11 cellular contexts compared by ENCODE assay signal in genomic region chr19:51064534-51065220, GRCh38. TPM values are rescaled to one million over a fixed set of nuclear protein-coding genes. Genes with fewer than 3 reads are reported as not detected.
DNase-seq lines count a peak whose midpoint lies in the region; ATAC-seq and TF ChIP-seq lines count a peak whose summit lies in the region.
"Had no signal": no experiment of that assay in that cellular context is flagged by ENCODE, and none has a peak within 500 bp of the region (broad histone marks: within the 10 kb centered on the region; RNA-seq: fewer than 3 reads in every experiment).

TSS of gene KLK13 (minus strand) at chr19:51065092. CDS start at chr19:51065067, 25 bp downstream.

- H3K36me3 ChIP-seq in HUES48 (ENCODE audit: control insufficient read depth, insufficient read depth, low read length) = no peaks in the 10 kb centered on the region
- H3K36me3 ChIP-seq: transverse colon had no signal

- no peak within 1 kb of the TSS for H3K27ac ChIP-seq in AG04450 (ENCODE audit: low read depth, low read length)
- peak within 1 kb of the TSS; percentile 40 for H3K27ac ChIP-seq in HUES48 (ENCODE audit: low read depth, low read length)
- H3K27ac ChIP-seq: transverse colon had no signal

- peaks cover 5% of the 10 kb centered on the region; the same call in 1 of the 2 replicates for H3K9me3 ChIP-seq in AG04450 (ENCODE audit: control insufficient read depth, insufficient read depth, low read length)
- H3K9me3 ChIP-seq in HUES48 (ENCODE audit: control insufficient read depth, insufficient read depth, low read length) = no peaks in the 10 kb centered on the region
- H3K9me3 ChIP-seq: transverse colon had no signal

- H3K36me3 Mint-ChIP-seq in naive B cell = peaks cover 0 to 36% of the 10 kb centered on the region in 2 donors

- no peak within 1 kb of the TSS for H3K9ac ChIP-seq in HUES48 (ENCODE audit: low read depth, low read length)

- peak within 1 kb of the TSS in 2 of 6 donors; percentile 15 to 36 for H3K27ac Mint-ChIP-seq in naive B cell
- H3K27ac Mint-ChIP-seq: activated B cell treated with CpG ODN at 0.5 μM for 24 hours had no signal

- DNase-seq in AG04450 (ENCODE audit: low read depth, low spot score) = no peak
- DNase-seq in naive B cell = no peak
- DNase-seq in NCI-H1436 (lab: John Stamatoyannopoulos, UW) = no peak
- DNase-seq in NCI-H1105 treated with DMSO at 0.1 percent for 48 hours (lab: John Stamatoyannopoulos, UW) = no peak
- DNase-seq in SW 1271 (lab: John Stamatoyannopoulos, UW) = no peak
- DNase-seq: activated B cell treated with CpG ODN at 0.5 μM for 24 hours, NCI-H345, transverse colon had no signal

- peak within 1 kb of the TSS in 6 of 8 donors; percentile 25 to 78 (median 48) for H3K4me3 Mint-ChIP-seq in naive B cell
- H3K4me3 Mint-ChIP-seq: activated B cell treated with CpG ODN at 0.5 μM for 24 hours had no signal

- peaks cover 0 to 4% (median 2%) of the 10 kb centered on the region in 3 donors for H3K4me1 Mint-ChIP-seq in naive B cell
- H3K4me1 Mint-ChIP-seq: activated B cell treated with CpG ODN at 0.5 μM for 24 hours had no signal

- peaks cover 7% of the 10 kb centered on the region; the same call in 1 of the 2 replicates for H3K4me1 ChIP-seq in HUES48 (ENCODE audit: control insufficient read depth, insufficient read depth, low read length)

- peak; percentile 80 for ATAC-seq in esophagus mucosa
- no peak for ATAC-seq in naive B cell (ENCODE audit: low read depth in 2 of 2)
- ATAC-seq in GM18909 (IDR thresholded peaks at IDR 0.05; ENCODE audit: poor library complexity, unreplicated experiment) = no peak

- H3K27me3 Mint-ChIP-seq in naive B cell = peaks cover 29 to 37% (median 31%) of the 10 kb centered on the region in 3 donors

- TF ChIP-seq CTCF in AG04450 (IDR thresholded peaks at IDR 0.05; ENCODE audit: low read depth, low read length) = no peak

- H3K4me3 ChIP-seq in AG04450 (ENCODE audit: low read depth, low read length) = peak within 1 kb of the TSS; percentile 13; the same call in 1 of the 2 replicates
- H3K4me3 ChIP-seq in HUES48 (ENCODE audit: low read depth, low read length) = peak within 1 kb of the TSS; percentile 85

- peaks cover 8 to 22% (median 11%) of the 10 kb centered on the region in 7 donors for H3K9me3 Mint-ChIP-seq in naive B cell

- H3K27me3 ChIP-seq in AG04450 (ENCODE audit: control insufficient read depth, insufficient read depth, low read length) = no peaks in the 10 kb centered on the region
- no peaks in the 10 kb centered on the region for H3K27me3 ChIP-seq in HUES48 (ENCODE audit: control insufficient read depth, insufficient read depth, low read length)

- CTCF ChIA-PET in AG04450 (lab: Charles Lee) = no interaction called here

- POLR2A ChIA-PET in AG04450 (lab: Yijun Ruan, JAX) = no interaction called here

RNA-seq across cellular contexts. Expression of gene KLK13, which starts in this region (rescaled TPM):
- polyA plus RNA-seq in AG04450 (2011; rRNA removed) (not detected in 2 replicates), naive B cell (ENCODE audit: low read depth in 6 of 6) (not detected)
- not detected in 2 replicates for polyA minus RNA-seq in AG04450 (2011; rRNA and poly(A)+ RNA removed)
- 1,054 TPM for total RNA-seq in esophagus mucosa
- total RNA-seq: activated B cell treated with CpG ODN at 0.5 μM for 24 hours had no signal
